In the genomic region with DNA sequence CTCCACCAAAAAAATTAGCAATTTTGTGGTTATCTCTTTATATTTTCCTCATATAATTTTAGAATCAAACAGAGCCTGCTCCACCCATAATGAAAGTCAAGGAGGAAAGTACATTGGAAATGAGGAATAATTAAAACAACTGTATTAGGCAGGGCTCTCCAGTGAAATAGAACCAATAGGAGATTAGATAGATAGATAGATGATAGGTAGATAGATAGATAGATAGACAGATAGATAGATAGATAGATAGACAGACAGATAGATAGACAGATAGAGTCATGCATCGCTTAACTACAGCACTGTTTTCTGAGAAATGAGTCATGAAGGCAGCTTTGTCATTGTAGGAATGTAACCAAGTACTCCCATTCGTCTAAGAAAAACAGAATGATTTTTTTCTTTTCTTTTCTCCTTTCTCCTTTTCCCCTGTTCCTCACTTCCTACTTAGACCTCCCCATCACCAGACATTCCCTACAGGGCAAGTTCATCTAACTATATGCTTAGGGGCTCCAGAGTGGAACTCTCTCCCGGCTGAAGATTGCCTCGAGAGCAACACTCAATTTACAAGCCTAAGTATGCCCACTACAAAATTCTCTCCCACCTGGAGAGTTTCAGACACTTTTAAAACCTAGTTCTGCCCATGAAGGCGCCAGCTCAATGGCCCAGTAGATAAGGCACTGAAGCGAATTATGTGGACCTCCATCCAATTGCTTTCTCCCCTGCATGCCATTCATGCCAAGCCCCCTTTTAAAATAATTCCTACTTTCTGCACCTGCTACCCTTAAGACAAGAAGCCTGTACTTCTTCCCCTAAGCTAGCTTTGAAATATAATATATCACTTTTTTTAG, we compare ENCODE assay signal across 20 cellular contexts. TPM values are rescaled to one million over a fixed set of nuclear protein-coding genes. Genes with fewer than 3 reads are reported as not detected.
A peak's percentile ranks its signal among the peaks of the same experiment; 100 is the strongest.
DNase-seq lines count a peak whose midpoint lies in the region; ATAC-seq, FAIRE-seq and TF ChIP-seq lines count a peak whose summit lies in the region.
"Had no signal": no experiment of that assay in that cellular context is flagged by ENCODE, and none has a peak within 500 bp of the region (broad histone marks: within the 10 kb centered on the region; RNA-seq: fewer than 3 reads in every experiment).

No MANE protein-coding gene starts in this region.

- intact Hi-C loops in PC-3 (cut with micrococcal nuclease) (no loop called here), endothelial cell of umbilical vein (cut with micrococcal nuclease) (no loop called here), ovary (cut with DNase I) (no loop called here)

- H3K9me2 ChIP-seq in PC-3 (replicated peaks; ENCODE audit: low read length): no peaks in the 10 kb centered on the region

- peaks cover 7% of the 10 kb centered on the region for H3K9me3 Mint-ChIP-seq in nephron
- H3K9me3 Mint-ChIP-seq: effector memory CD8-positive, alpha-beta T cell had no signal

- no peak overlapping the region for H3K4me3 Mint-ChIP-seq in nephron
- H3K4me3 Mint-ChIP-seq: activated CD4-positive, alpha-beta T cell treated with anti-CD3 and anti-CD28 coated beads, Interleukin-2, amount 10 ng/mL, durations not matched to agents 24 days and 14 days; effector memory CD8-positive, alpha-beta T cell; natural killer cell treated with Interleukin-12 subunit alpha and Interleukin-12 subunit beta and Interleukin-15 and Interleukin-18, amount 100 ng/mL, for 72 hours had no signal

- no peaks in the 10 kb centered on the region for H3K27me3 ChIP-seq in PC-3 (ENCODE audit: low read length)
- H3K27me3 ChIP-seq in endothelial cell of umbilical vein (ENCODE audit: control insufficient read depth in 2 of 2, insufficient read depth in 2 of 2, low read length in 2 of 2): no peaks in the 10 kb centered on the region
- H3K27me3 ChIP-seq in ovary: no peaks in the 10 kb centered on the region
- H3K27me3 ChIP-seq: cardiac muscle cell, gastroesophageal sphincter, MG63 had no signal

- CTCF ChIA-PET in PC-3 (lab: Charles Lee): no interaction called here
- CTCF ChIA-PET in endothelial cell of umbilical vein (lab: Charles Lee): no interaction called here

- POLR2A ChIA-PET in PC-3 (lab: Charles Lee; ENCODE audit: unreplicated experiment) (interaction anchor here (0.6 kb wide), 1 partner anchor 160 kb away, joined by 3 read pairs; no protein-coding TSS in a partner anchor), endothelial cell of umbilical vein (lab: Charles Lee) (no interaction called here)

- TF ChIP-seq POLR2A in endothelial cell of umbilical vein (IDR thresholded peaks at IDR 0.05; ENCODE audit: low read depth, low read length) (no peak), ovary (IDR thresholded peaks at IDR 0.05) (no peak)

- dilution Hi-C loops in endothelial cell of umbilical vein (cut with MboI; ENCODE audit: extremely low pct_ligation_motif_present, low sequenced_read_pairs): no loop called here

- in situ Hi-C loops in Caki2 (cut with HindIII; ENCODE audit: low pct_unique_long_range_greater_than_20kb, low sequenced_read_pairs): no loop called here

- peak; percentile 53 for DNase-seq in Caki2 (ENCODE audit: low read depth)
- peak; percentile 49 for DNase-seq in PC-3
- DNase-seq in endothelial cell of umbilical vein (ENCODE audit: low read depth, low spot score): no peak
- no peak for DNase-seq in ovary
- no peak for DNase-seq in stimulated activated CD4-positive, alpha-beta T cell treated with anti-CD3 and anti-CD28 coated beads, Interleukin-4, amount 100 ng/mL, for 4 hours
- no peak for DNase-seq in NCI-H1105 treated with DMSO at 0.1 percent for 48 hours (lab: John Stamatoyannopoulos, UW)
- no peak for DNase-seq in GM19239 (ENCODE audit: insufficient read length, low spot score)
- DNase-seq: activated CD4-positive, alpha-beta T cell treated with anti-CD3 and anti-CD28 coated beads, Interleukin-2, amount 10 ng/mL, durations not matched to agents 24 days and 14 days; activated T-cell treated with anti-CD3 and anti-CD28 coated beads for 4 hours; Calu3; effector memory CD8-positive, alpha-beta T cell; MG63; NCI-H2029; NCI-H510A had no signal

- H2AFZ ChIP-seq in PC-3 (ENCODE audit: low read length) (0 out of 2 replicates have a peak overlapping the region, but pooled peaks have one; percentile 42), endothelial cell of umbilical vein (ENCODE audit: low read depth, low read length) (no peak overlapping the region)

- TF ChIP-seq CTCF in PC-3 (conservative IDR thresholded peaks at IDR 0.05; ENCODE audit: low read depth, low read length) (no peak), endothelial cell of umbilical vein (IDR thresholded peaks at IDR 0.05; ENCODE audit: extremely low read depth in 1 of 2, insufficient read depth in 1 of 2, low read depth in 1 of 2, low read length in 2 of 2) (no peak), nephron (IDR thresholded peaks at IDR 0.05; ENCODE audit: unreplicated experiment in 3 of 3) (no peak), ovary (IDR thresholded peaks at IDR 0.05) (no peak)

- H3K4me1 ChIP-seq in PC-3 (ENCODE audit: insufficient read depth, low read length): peaks cover 11% of the 10 kb centered on the region; the same call in 1 of the 2 replicates
- H3K4me1 ChIP-seq in endothelial cell of umbilical vein (ENCODE audit: control insufficient read depth, extremely low read depth, insufficient read depth, low read length): peaks cover 9% of the 10 kb centered on the region
- no peaks in the 10 kb centered on the region for H3K4me1 ChIP-seq in ovary (ENCODE audit: insufficient read depth)
- H3K4me1 ChIP-seq: gastroesophageal sphincter, HAP-1 had no signal

- ATAC-seq in PC-3: peak; percentile 70
- ATAC-seq: effector memory CD8-positive, alpha-beta T cell; gastroesophageal sphincter; natural killer cell treated with Interleukin-12 subunit alpha and Interleukin-12 subunit beta and Interleukin-15 and Interleukin-18, amount 100 ng/mL, for 72 hours had no signal

- 65 to 75% (median 73%) methylated on average over 6 of the region's 6 CpGs for WGBS in ovary, 3 donors

- H3K27ac ChIP-seq in PC-3 (ENCODE audit: low read length) (no peak overlapping the region), endothelial cell of umbilical vein (ENCODE audit: insufficient read depth, low read depth, low read length) (no peak overlapping the region), ovary (no peak overlapping the region)
- H3K27ac ChIP-seq: cardiac muscle cell, gastroesophageal sphincter had no signal

- H3K9ac ChIP-seq in PC-3 (ENCODE audit: low read length): no peak overlapping the region
- H3K9ac ChIP-seq in endothelial cell of umbilical vein (replicated peaks; ENCODE audit: extremely low read depth, insufficient read depth, low read length): no peak overlapping the region

- no peaks in the 10 kb centered on the region for H3K36me3 Mint-ChIP-seq in nephron (ENCODE audit: low read depth)

- H3K4me1 Mint-ChIP-seq in nephron: peaks cover 17% of the 10 kb centered on the region

- H3K36me3 ChIP-seq in PC-3 (ENCODE audit: low read depth, low read length): no peaks in the 10 kb centered on the region
- H3K36me3 ChIP-seq in endothelial cell of umbilical vein (ENCODE audit: control insufficient read depth in 2 of 2, extremely low read depth in 1 of 2, insufficient read depth in 2 of 2, low read length in 2 of 2): no peaks in the 10 kb centered on the region
- no peaks in the 10 kb centered on the region for H3K36me3 ChIP-seq in ovary
- H3K36me3 ChIP-seq: cardiac muscle cell, gastroesophageal sphincter, HAP-1, MG63 had no signal

- H3K27me3 Mint-ChIP-seq in nephron (ENCODE audit: low read depth): no peaks in the 10 kb centered on the region
- H3K27me3 Mint-ChIP-seq: activated CD4-positive, alpha-beta T cell treated with anti-CD3 and anti-CD28 coated beads, Interleukin-2, amount 10 ng/mL, durations not matched to agents 24 days and 14 days; natural killer cell treated with Interleukin-12 subunit alpha and Interleukin-12 subunit beta and Interleukin-15 and Interleukin-18, amount 100 ng/mL, for 72 hours had no signal

- H3K9me1 ChIP-seq in endothelial cell of umbilical vein (replicated peaks; ENCODE audit: control insufficient read depth, extremely low read depth, insufficient read depth, low read length): no peaks in the 10 kb centered on the region

- H3K79me2 ChIP-seq in PC-3 (ENCODE audit: low read length): no peaks in the 10 kb centered on the region
- no peaks in the 10 kb centered on the region for H3K79me2 ChIP-seq in endothelial cell of umbilical vein (ENCODE audit: control insufficient read depth, insufficient read depth, low read length)

- no peaks in the 10 kb centered on the region for H3K9me3 ChIP-seq in PC-3 (ENCODE audit: low read length)
- no peaks in the 10 kb centered on the region for H3K9me3 ChIP-seq in endothelial cell of umbilical vein (replicated peaks; ENCODE audit: control insufficient read depth, insufficient read depth, low read length)
- H3K9me3 ChIP-seq in ovary: no peaks in the 10 kb centered on the region
- H3K9me3 ChIP-seq: HAP-1 had no signal

- H3K4me3 ChIP-seq in PC-3 (ENCODE audit: low read length): no peak overlapping the region
- H3K4me3 ChIP-seq in endothelial cell of umbilical vein (replicated peaks in 1 of 3; ENCODE audit: insufficient read depth in 1 of 3, low read depth in 1 of 3, low read length in 3 of 3): no peak overlapping the region
- no peak overlapping the region for H3K4me3 ChIP-seq in ovary
- H3K4me3 ChIP-seq: cardiac muscle cell, gastroesophageal sphincter, HAP-1, MG63 had no signal

- peak overlapping the region; percentile 30 to 68 (median 35) for H3K27ac Mint-ChIP-seq in nephron
- H3K27ac Mint-ChIP-seq: activated CD4-positive, alpha-beta T cell treated with anti-CD3 and anti-CD28 coated beads, Interleukin-2, amount 10 ng/mL, durations not matched to agents 24 days and 14 days; effector memory CD8-positive, alpha-beta T cell; natural killer cell treated with Interleukin-12 subunit alpha and Interleukin-12 subunit beta and Interleukin-15 and Interleukin-18, amount 100 ng/mL, for 72 hours had no signal

- peak overlapping the region; percentile 42; the same call in 1 of the 2 replicates for H3K4me2 ChIP-seq in PC-3 (ENCODE audit: low read length)
- no peak overlapping the region for H3K4me2 ChIP-seq in endothelial cell of umbilical vein (ENCODE audit: insufficient read depth, low read length)

- BruUV-seq in PC-3 (replicated peaks; lab: Mats Ljungman, UMichigan) (no TSS peak), endothelial cell of umbilical vein (replicated peaks; lab: Mats Ljungman, UMichigan) (no TSS peak)

- no peaks in the 10 kb centered on the region for H3F3A ChIP-seq in PC-3 (ENCODE audit: low read length, unreplicated experiment)

- TF ChIP-seq EP300 in ovary (IDR thresholded peaks at IDR 0.05): no peak

- H4K20me1 ChIP-seq in PC-3 (ENCODE audit: low read length) (no peaks in the 10 kb centered on the region), endothelial cell of umbilical vein (replicated peaks; ENCODE audit: control insufficient read depth, extremely low read depth, insufficient read depth, low read length) (no peaks in the 10 kb centered on the region)

- peak; percentile 33 for FAIRE-seq in endothelial cell of umbilical vein (lab: Jason Lieb, UNC)
- no peak for FAIRE-seq in GM19239 (lab: Jason Lieb, UNC)

RNA-seq across cellular contexts. Expression of gene LIPC, which starts 53.3 kb away (rescaled TPM):
- 0.23 and 4.0 TPM in 2 replicates for total RNA-seq in Caki2 (2014; rRNA removed; shearing (Covaris generic); ENCODE audit: low replicate concordance)
- total RNA-seq in PC-3 (2014; rRNA removed) (not detected in 2 replicates), endothelial cell of umbilical vein (not detected in 2 replicates), ovary (under 1 TPM; 0.28 to 0.82 (median 0.72) TPM)
- polyA plus RNA-seq in endothelial cell of umbilical vein (not detected in 2 replicates), ovary (1 to 10 TPM in 1 of 2 donors, under 1 TPM in 1; 0.31 to 1.1 TPM)
- 0.04 TPM in 1 of 2 replicates, not detected in the other for polyA plus RNA-seq in endothelial cell of umbilical vein (2011; cell fraction: cytosol; rRNA removed)
- not detected in 2 replicates for polyA plus RNA-seq in endothelial cell of umbilical vein (2011; cell fraction: nucleus; rRNA removed)
- not detected in 2 replicates for polyA plus RNA-seq in endothelial cell of umbilical vein (2012)
- polyA minus RNA-seq in endothelial cell of umbilical vein: not detected in 2 replicates
- polyA minus RNA-seq in endothelial cell of umbilical vein (2011; cell fraction: cytosol; rRNA and poly(A)+ RNA removed): not detected
- polyA minus RNA-seq in endothelial cell of umbilical vein (2011; cell fraction: nucleus; rRNA and poly(A)+ RNA removed): not detected in 2 replicates
- total RNA-seq: Calu3, cardiac muscle cell, lung microvascular endothelial cell had no signal
- polyA plus RNA-seq: cardiac muscle cell had no signal

Comparison
In these comparisons a context has a peak if more than half of its experiments do, and no peak if none do; other contexts are left out.
1. DNase-seq: peak in Caki2 (single experiment) and PC-3 (single experiment); none in endothelial cell of umbilical vein (single experiment), ovary (0 of 5), stimulated activated CD4-positive, alpha-beta T cell treated with anti-CD3 and anti-CD28 coated beads, Interleukin-4, amount 100 ng/mL, for 4 hours (0 of 2), NCI-H1105 treated with DMSO at 0.1 percent for 48 hours (single experiment) and GM19239 (single experiment).